Comparison of ENCODE assay signal across 37 cellular contexts in genomic region chrX:149760965-149761364, GRCh38. TPM values are rescaled to one million over a fixed set of nuclear protein-coding genes. Genes with fewer than 3 reads are reported as not detected.
"Had no signal": no experiment of that assay in that cellular context is flagged by ENCODE, and none has a peak within 500 bp of the region (broad histone marks: within the 10 kb centered on the region; RNA-seq: fewer than 3 reads in every experiment).

No MANE protein-coding gene starts in this region.

- DNase-seq: hippocampal formation; kidney glomerular epithelial cell; left colon; left lung; lower lobe of right lung; mammary epithelial cell; mesenchymal stem cell; naive B cell; natural killer cell; nephron progenitor cell; occipital lobe; ovary; right cardiac atrium; sigmoid colon; small intestine; stimulated activated CD4-positive, alpha-beta T cell treated with anti-CD3 and anti-CD28 coated beads, Interleukin-1b, Interleukin-23, amount 100 ng/mL, for 48 hours; stimulated activated CD4-positive, alpha-beta T cell treated with anti-CD3 and anti-CD28 coated beads, Interleukin-2, amount 100 ng/mL, for 48 hours; stimulated activated CD4-positive, alpha-beta T cell treated with anti-CD3 and anti-CD28 coated beads, Interleukin-4, amount 100 ng/mL, for 4 hours; stimulated activated CD8-positive, alpha-beta memory T cell treated with anti-CD3 and anti-CD28 coated beads, Interleukin-4, amount 100 ng/mL, for 48 hours; stimulated activated naive CD4-positive, alpha-beta T cell treated with Interleukin-2 at 50 U/mL for 16 hours; stimulated activated naive CD8-positive, alpha-beta T cell treated with anti-CD3 and anti-CD28 coated beads, Interleukin-15, amount 100 ng/mL, for 72 hours; substantia nigra; uterus had no signal

- H3K4me3 ChIP-seq: left lung, lower lobe of right lung, neural progenitor cell, ovary, sigmoid colon, tibial nerve, uterus had no signal

- ATAC-seq: left colon; left lung; lower lobe of right lung; natural killer cell; stimulated activated memory B cell treated with anti-CD40 and anti-IgM and Interleukin-4, amounts not matched to agents 10 μg/mL and 1 μg/mL and 100 μg/mL, for 72 hours; stimulated activated naive CD8-positive, alpha-beta T cell treated with anti-CD3 and anti-CD28 coated beads, Interleukin-15, amount 100 ng/mL, for 72 hours had no signal

- H3K9me3 ChIP-seq: left lung, lower lobe of right lung, neutrophil, ovary, sigmoid colon, tibial nerve, uterus had no signal

- H3K36me3 ChIP-seq: left lung, lower lobe of right lung, neural progenitor cell, neutrophil, ovary, sigmoid colon, tibial nerve, uterus had no signal

- H3K4me3 Mint-ChIP-seq: mesothelial cell of epicardium; naive B cell; natural killer cell; nephron progenitor cell; neural progenitor cell; stimulated activated memory B cell treated with anti-CD40 and anti-IgM and Interleukin-4, amounts not matched to agents 10 μg/mL and 1 μg/mL and 100 μg/mL, for 72 hours; stimulated activated naive CD8-positive, alpha-beta T cell treated with anti-CD3 and anti-CD28 coated beads, Interleukin-15, amount 100 ng/mL, for 72 hours; type B pancreatic cell had no signal

- H3K9ac ChIP-seq: neural progenitor cell had no signal

- H3K9me3 Mint-ChIP-seq: natural killer cell; stimulated activated memory B cell treated with anti-CD40 and anti-IgM and Interleukin-4, amounts not matched to agents 10 μg/mL and 1 μg/mL and 100 μg/mL, for 72 hours; stimulated activated naive CD8-positive, alpha-beta T cell treated with anti-CD3 and anti-CD28 coated beads, Interleukin-15, amount 100 ng/mL, for 72 hours had no signal

- H3K27ac ChIP-seq: left lung, lower lobe of right lung, neural progenitor cell, neutrophil, ovary, sigmoid colon, tibial nerve, uterus had no signal

- H2AFZ ChIP-seq: neural progenitor cell had no signal

- H3K4me1 ChIP-seq: left lung, lower lobe of right lung, neural progenitor cell, sigmoid colon, tibial nerve, uterus had no signal

- H3K4me2 ChIP-seq: neural progenitor cell had no signal

- H3K4me1 Mint-ChIP-seq: mesothelial cell of epicardium; naive B cell; nephron progenitor cell; neural progenitor cell; stimulated activated memory B cell treated with anti-CD40 and anti-IgM and Interleukin-4, amounts not matched to agents 10 μg/mL and 1 μg/mL and 100 μg/mL, for 72 hours; stimulated activated naive CD8-positive, alpha-beta T cell treated with anti-CD3 and anti-CD28 coated beads, Interleukin-15, amount 100 ng/mL, for 72 hours had no signal

- H3K27ac Mint-ChIP-seq: mesothelial cell of epicardium; natural killer cell; nephron progenitor cell; neural progenitor cell; stimulated activated memory B cell treated with anti-CD40 and anti-IgM and Interleukin-4, amounts not matched to agents 10 μg/mL and 1 μg/mL and 100 μg/mL, for 72 hours; type B pancreatic cell had no signal

- H3K27me3 ChIP-seq: left lung, neural progenitor cell, neutrophil, ovary, sigmoid colon, uterus had no signal

- H3K27me3 Mint-ChIP-seq: progenitor cell of endocrine pancreas; stimulated activated memory B cell treated with anti-CD40 and anti-IgM and Interleukin-4, amounts not matched to agents 10 μg/mL and 1 μg/mL and 100 μg/mL, for 72 hours; type B pancreatic cell had no signal

- H3K36me3 Mint-ChIP-seq: mesothelial cell of epicardium; naive B cell; natural killer cell; neural progenitor cell; stimulated activated memory B cell treated with anti-CD40 and anti-IgM and Interleukin-4, amounts not matched to agents 10 μg/mL and 1 μg/mL and 100 μg/mL, for 72 hours; type B pancreatic cell had no signal

- FAIRE-seq: keratinocyte, small intestine had no signal

RNA-seq across cellular contexts. Expression of gene HSFX1, which starts 12.9 kb away (rescaled TPM):
- total RNA-seq: mononuclear cell had no signal
- polyA plus RNA-seq: keratinocyte had no signal

RNA-seq across cellular contexts. Expression of gene MAGEA9, which starts 20.8 kb away (rescaled TPM):
- total RNA-seq: left colon, left lung, liver, lower lobe of right lung, mammary epithelial cell, mesothelial cell of epicardium, mononuclear cell, natural killer cell, occipital lobe, ovary, progenitor cell of endocrine pancreas, pulmonary artery endothelial cell, renal cortical epithelial cell, right cardiac atrium, sigmoid colon, temporal lobe, tibial nerve, ureter, uterus had no signal
- polyA plus RNA-seq: keratinocyte, liver, mammary epithelial cell, ovary, right cardiac atrium, sigmoid colon, small intestine had no signal

RNA-seq across cellular contexts. Expression of gene MAGEA11, which starts 49.1 kb away (rescaled TPM):
- total RNA-seq: left colon, left lung, liver, lower lobe of right lung, mammary epithelial cell, mesothelial cell of epicardium, mononuclear cell, natural killer cell, occipital lobe, ovary, progenitor cell of endocrine pancreas, pulmonary artery endothelial cell, renal cortical epithelial cell, right cardiac atrium, sigmoid colon, temporal lobe, tibial nerve, uterus had no signal
- polyA plus RNA-seq: keratinocyte, liver, mammary epithelial cell, ovary, right cardiac atrium, sigmoid colon, small intestine had no signal
